8 cellular contexts compared by ENCODE assay signal in genomic region chr4:121977251-121978168, GRCh38. TPM values are rescaled to one million over a fixed set of nuclear protein-coding genes. Genes with fewer than 3 reads are reported as not detected.
DNase-seq lines count a peak whose midpoint lies in the region; ATAC-seq and TF ChIP-seq lines count a peak whose summit lies in the region.

No MANE protein-coding gene starts in this region.

- no peaks in the 10 kb centered on the region for H3K9me3 Mint-ChIP-seq in central memory CD8-positive, alpha-beta T cell

- H3K79me2 ChIP-seq in GM23248 (ENCODE audit: insufficient read depth), result no peaks in the 10 kb centered on the region

- no peak for TF ChIP-seq CTCF in GM10248 (IDR thresholded peaks at IDR 0.05; ENCODE audit: control extremely low read depth, extremely low read depth, low read depth, missing control alignments)

- peaks cover 10% of the 10 kb centered on the region for H3K4me1 Mint-ChIP-seq in central memory CD8-positive, alpha-beta T cell

- H3F3A ChIP-seq in GM23248 (ENCODE audit: insufficient read depth), result no peaks in the 10 kb centered on the region

- H3K4me3 Mint-ChIP-seq in central memory CD8-positive, alpha-beta T cell, result no peak overlapping the region

- H4K20me1 ChIP-seq in GM23248 (ENCODE audit: insufficient read depth), result no peaks in the 10 kb centered on the region

- ATAC-seq in GM21423 (IDR thresholded peaks at IDR 0.05; ENCODE audit: unreplicated experiment), result peak; percentile 98
- ATAC-seq in HG03520 (IDR thresholded peaks at IDR 0.05; ENCODE audit: unreplicated experiment), result peak; percentile 99
- no peak for ATAC-seq in central memory CD8-positive, alpha-beta T cell (replicated peaks; ENCODE audit: extremely low read depth, poor library complexity, severe bottlenecking)

- H3K27me3 Mint-ChIP-seq in central memory CD8-positive, alpha-beta T cell, result peaks cover 11% of the 10 kb centered on the region

- DNase-seq in GM10248 (ENCODE audit: extremely low spot score) (peak; percentile 39), nucleus accumbens (lab: John Stamatoyannopoulos, UW) (no peak), GM23248 (no peak), NCI-H2227 (lab: John Stamatoyannopoulos, UW; ENCODE audit: unreplicated experiment) (no peak), NCI-H2107 treated with DMSO at 0.1 percent for 48 hours (lab: John Stamatoyannopoulos, UW; ENCODE audit: unreplicated experiment) (no peak)
- DNase-seq in central memory CD8-positive, alpha-beta T cell (ENCODE audit: low spot score in 2 of 2), result no peak

- H3K27ac Mint-ChIP-seq in central memory CD8-positive, alpha-beta T cell (ENCODE audit: low read depth), result peak overlapping the region; percentile 33

- H3K27me3 ChIP-seq in GM23248 (replicated peaks; ENCODE audit: insufficient read depth), result peaks cover 6% of the 10 kb centered on the region; the same call in 1 of the 2 replicates

- no peak overlapping the region for H2AFZ ChIP-seq in GM23248

- no peak overlapping the region for H3K4me3 ChIP-seq in GM23248

- no peak overlapping the region for H3K4me2 ChIP-seq in GM23248 (ENCODE audit: unreplicated experiment)

- H3K4me1 ChIP-seq in GM23248 (ENCODE audit: insufficient read depth), result no peaks in the 10 kb centered on the region

- no peaks in the 10 kb centered on the region for H3K9me3 ChIP-seq in GM23248 (ENCODE audit: low read depth)

- H3K36me3 Mint-ChIP-seq in central memory CD8-positive, alpha-beta T cell (ENCODE audit: insufficient read depth), result no peaks in the 10 kb centered on the region

- no peak overlapping the region for H3K27ac ChIP-seq in GM23248

- H3K9ac ChIP-seq in GM23248, result no peak overlapping the region

- in situ Hi-C loops in GM23248 (cut with MboI), result no loop called here

- POLR2A ChIA-PET in GM10248 (lab: Yijun Ruan, JAX), result no interaction called here

- 37 to 40% methylated on average over 9 of the region's 9 CpGs for WGBS in GM23248 (ENCODE audit: low coverage in 1 of 2, low lambda C conversion rate in 2 of 2, missing lambda C conversion rate in 2 of 2), 2 experiments

- H3K9me2 ChIP-seq in GM23248 (ENCODE audit: insufficient read depth), result no peaks in the 10 kb centered on the region

- H3K36me3 ChIP-seq in GM23248 (ENCODE audit: low read depth), result no peaks in the 10 kb centered on the region

- CTCF ChIA-PET in GM10248 (lab: Yijun Ruan, JAX), result interaction anchor here (0.7 to 2.8 kb wide), 4 partner anchors 8 to 27 kb away, joined by 3 to 9 read pairs (median 4); no protein-coding TSS in a partner anchor

RNA-seq across cellular contexts. Expression of gene TRPC3, which starts 25.6 kb away (rescaled TPM):
- 0.22 TPM in 1 of 2 replicates, not detected in the other for total RNA-seq in GM23248 (2014; rRNA removed; shearing (Covaris generic))
- polyA plus RNA-seq in GM23248 (2016; fragmentation: Nextera tagmentation; extraction: Ambion mirVana), result not detected in 2 replicates
